Comparison of ENCODE assay signal across 20 cellular contexts in the genomic region with DNA sequence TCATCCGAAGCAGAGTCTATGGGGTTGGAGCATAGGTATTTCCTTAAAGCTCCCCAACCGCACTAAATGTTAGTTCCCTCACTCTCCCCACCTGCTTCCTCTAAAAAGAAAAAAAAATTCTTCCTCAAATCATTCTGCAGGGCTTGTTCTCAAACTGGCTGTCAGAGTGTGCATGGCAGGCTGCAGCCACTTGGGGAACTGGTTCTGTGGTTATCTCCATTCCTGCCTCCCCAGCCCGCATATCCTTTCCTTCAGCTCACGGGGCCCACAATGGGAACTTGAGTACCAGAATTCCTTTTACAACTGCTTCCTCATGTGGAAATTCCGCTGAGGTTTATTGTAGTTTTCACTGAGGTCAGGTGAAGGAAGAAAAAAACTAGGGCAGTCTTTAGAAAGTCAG.
DNase-seq lines count a peak whose midpoint lies in the region; ATAC-seq, FAIRE-seq and TF ChIP-seq lines count a peak whose summit lies in the region.
"Had no signal": no experiment of that assay in that cellular context is flagged by ENCODE, and none has a peak within 500 bp of the region (broad histone marks: within the 10 kb centered on the region; RNA-seq: fewer than 3 reads in every experiment).

No MANE protein-coding gene starts in this region.

- H2BK12ac ChIP-seq in neuronal stem cell (ENCODE audit: low read length): no peak overlapping the region

- H3K14ac ChIP-seq in neuronal stem cell (ENCODE audit: low read length): no peak overlapping the region

- peaks cover 0 to 1% of the 10 kb centered on the region in 2 donors for H3K9me3 ChIP-seq in neuronal stem cell (replicated peaks in 1 of 2; ENCODE audit: control insufficient read depth in 2 of 2, insufficient read depth in 1 of 2, low read depth in 1 of 2, low read length in 2 of 2)
- H3K9me3 ChIP-seq: BE2C, thyroid gland had no signal

- H3K27ac ChIP-seq in foreskin keratinocyte (no peak overlapping the region), neuronal stem cell (replicated peaks; ENCODE audit: low read length) (no peak overlapping the region)
- H3K27ac ChIP-seq: thyroid gland had no signal

- no peak overlapping the region for H3K4ac ChIP-seq in neuronal stem cell (ENCODE audit: low read length)

- peaks cover 0 to 3% of the 10 kb centered on the region in 2 donors for H3K36me3 ChIP-seq in neuronal stem cell (replicated peaks in 1 of 2; ENCODE audit: control insufficient read depth in 2 of 2, insufficient read depth in 2 of 2, low read length in 2 of 2)
- H3K36me3 ChIP-seq: BE2C, thyroid gland had no signal

- H3K9ac ChIP-seq in neuronal stem cell (ENCODE audit: low read depth, low read length, poor library complexity): no peak overlapping the region

- H3K4me3 ChIP-seq in neuronal stem cell (ENCODE audit: low read length in 2 of 2): no peak overlapping the region
- H3K4me3 ChIP-seq: thyroid gland had no signal

- peaks cover 5% of the 10 kb centered on the region for H3K4me1 ChIP-seq in foreskin keratinocyte
- H3K4me1 ChIP-seq in neuronal stem cell (ENCODE audit: control insufficient read depth in 2 of 2, insufficient read depth in 1 of 2, low read depth in 1 of 2, low read length in 2 of 2): peaks cover 16 to 25% of the 10 kb centered on the region in 2 donors
- H3K4me1 ChIP-seq: BE2C, thyroid gland had no signal

- H2BK120ac ChIP-seq in neuronal stem cell (ENCODE audit: low read depth, low read length): no peak overlapping the region

- no peak overlapping the region for H3K23ac ChIP-seq in neuronal stem cell (ENCODE audit: low read depth, low read length, poor library complexity)

- no peak overlapping the region for H2AK5ac ChIP-seq in neuronal stem cell (ENCODE audit: low read depth, low read length)

- H2AFZ ChIP-seq in neuronal stem cell (ENCODE audit: low read length): no peak overlapping the region

- no peak overlapping the region for H4K91ac ChIP-seq in neuronal stem cell (ENCODE audit: low read depth, low read length, poor library complexity)

- H2BK5ac ChIP-seq in neuronal stem cell (ENCODE audit: low read length): no peak overlapping the region

- H3K18ac ChIP-seq in neuronal stem cell (ENCODE audit: low read length): no peak overlapping the region

- no peak overlapping the region for H4K8ac ChIP-seq in neuronal stem cell (ENCODE audit: low read depth, low read length)

- DNase-seq in KBM-7 (peak; percentile 82), OCI-M1 (lab: John Stamatoyannopoulos, UW) (peak; percentile 54), foreskin keratinocyte (no peak), neuronal stem cell (ENCODE audit: low spot score) (peak; percentile 11), NCI-H2227 treated with DMSO at 0.1 percent for 48 hours (lab: John Stamatoyannopoulos, UW) (no peak), D721Med (ENCODE audit: insufficient read length, low spot score) (no peak), COR-L47 (lab: John Stamatoyannopoulos, UW) (no peak)
- DNase-seq: activated CD4-positive, alpha-beta memory T cell treated with anti-CD3 and anti-CD28 coated beads, Interleukin-2, amount 10 ng/mL, durations not matched to agents 7 days and 5 days; activated T-cell treated with anti-CD3 and anti-CD28 coated beads, Interleukin-2, amount 50 U/mL, for 24 hours; BE2C; foreskin fibroblast; left ventricle myocardium superior; NCI-H2081 treated with DMSO at 0.1 percent for 48 hours; occipital lobe; right cardiac atrium; RPMI8226; thyroid gland had no signal

- no peak for FAIRE-seq in D721Med (lab: Jason Lieb, UNC)

- H3K79me1 ChIP-seq in neuronal stem cell (ENCODE audit: low read depth, low read length): no peaks in the 10 kb centered on the region

- H3K27me3 ChIP-seq in foreskin keratinocyte: no peaks in the 10 kb centered on the region
- H3K27me3 ChIP-seq in neuronal stem cell (ENCODE audit: control insufficient read depth in 3 of 3, insufficient read depth in 3 of 3, low read depth in 1 of 3, low read length in 3 of 3): no peaks in the 10 kb centered on the region
- H3K27me3 ChIP-seq: BE2C, thyroid gland had no signal

- ATAC-seq in foreskin keratinocyte (peak; percentile 36), GM18519 (IDR thresholded peaks at IDR 0.05; ENCODE audit: low FRiP score, unreplicated experiment) (no peak)
- ATAC-seq: activated naive CD4-positive, alpha-beta T cell treated with anti-CD3 and anti-CD28 coated beads, Interleukin-2, amount 50 U/mL, for 72 hours; left ventricle myocardium superior; right cardiac atrium; stimulated activated memory B cell treated with anti-CD40 and anti-IgM and Interleukin-4, amounts not matched to agents 10 μg/mL and 1 μg/mL and 100 μg/mL, for 72 hours had no signal

- H2BK15ac ChIP-seq in neuronal stem cell (ENCODE audit: low read length): no peak overlapping the region

- no CpG with 5 or more reads among the region's 5 CpGs for WGBS in neuronal stem cell (ENCODE audit: extremely low coverage in 2 of 2, insufficient read length in 2 of 2, insufficient replicate concordance in 1 of 2), 2 donors

- H3K4me2 ChIP-seq in neuronal stem cell (ENCODE audit: insufficient read depth, low read length, poor library complexity, severe bottlenecking): no peak overlapping the region

- no peak for TF ChIP-seq CTCF in foreskin keratinocyte (conservative IDR thresholded peaks at IDR 0.05)
- TF ChIP-seq CTCF in D721Med (IDR thresholded peaks at IDR 0.05; ENCODE audit: insufficient read depth, missing control alignments): no peak

- in situ Hi-C loops in KBM-7 (cut with MboI; ENCODE audit: low pct_unique_long_range_greater_than_20kb, low sequenced_read_pairs): no loop called here

Comparison
In these comparisons a context has a peak if more than half of its experiments do, and no peak if none do; other contexts are left out.
1. DNase-seq: peak in KBM-7 (single experiment), OCI-M1 (single experiment) and neuronal stem cell (single experiment); none in foreskin keratinocyte (0 of 2), NCI-H2227 treated with DMSO at 0.1 percent for 48 hours (single experiment), D721Med (single experiment) and COR-L47 (single experiment).